18 cellular contexts compared by ENCODE assay signal in genomic region chr17:42784361-42784760, GRCh38. TPM values are rescaled to one million over a fixed set of nuclear protein-coding genes. Genes with fewer than 3 reads are reported as not detected.
A peak's percentile ranks its signal among the peaks of the same experiment; 100 is the strongest.
DNase-seq lines count a peak whose midpoint lies in the region; ATAC-seq and TF ChIP-seq lines count a peak whose summit lies in the region.
"Had no signal": no experiment of that assay in that cellular context is flagged by ENCODE, and none has a peak within 500 bp of the region (broad histone marks: within the 10 kb centered on the region; RNA-seq: fewer than 3 reads in every experiment).

No MANE protein-coding gene starts in this region.

- intact Hi-C loops in IMR-90 (cut with micrococcal nuclease) = no loop called here

- WGBS in IMR-90 (ENCODE audit: extremely low coverage in 2 of 2, insufficient read length in 1 of 2), 2 experiments = 57% methylated on average over 16 of the region's 25 CpGs; no CpG with 5 or more reads in 1 of the 2 experiments

- peak overlapping the region; percentile 98 for H2AK5ac ChIP-seq in IMR-90 (ENCODE audit: low read depth, low read length)

- peak overlapping the region; percentile 92 for H2BK20ac ChIP-seq in IMR-90 (ENCODE audit: low read depth, low read length)

- peak overlapping the region; percentile 43; the same call in 1 of the 2 replicates for H4K91ac ChIP-seq in IMR-90 (ENCODE audit: insufficient read depth, low read depth, low read length)

- H3K56ac ChIP-seq in IMR-90 (ENCODE audit: extremely low read depth, insufficient read depth, low read length) = no peak overlapping the region

- peak overlapping the region; percentile 98 for H2AK9ac ChIP-seq in IMR-90 (replicated peaks; ENCODE audit: low read depth, low read length, poor library complexity)

- H3K9me1 ChIP-seq in IMR-90 (ENCODE audit: insufficient read depth, low read length) = peaks cover 31% of the 10 kb centered on the region

- H2AFZ ChIP-seq in IMR-90 (replicated peaks; ENCODE audit: low read length, poor library complexity) = peak overlapping the region; percentile 85

- peaks cover 0 to 44% of the 10 kb centered on the region in 2 experiments for H3K79me1 ChIP-seq in IMR-90 (ENCODE audit: low read depth in 1 of 2, low read length in 2 of 2)

- H3K4me3 Mint-ChIP-seq in activated T-helper 17 cell treated with anti-CD3 and anti-CD28 coated beads, Interleukin-2, amount 50 U/mL, for 72 hours = peak overlapping the region; percentile 18
- peak overlapping the region in 8 of 10 donors; percentile 34 to 77 (median 62) for H3K4me3 Mint-ChIP-seq in naive thymus-derived CD8-positive, alpha-beta T cell
- H3K4me3 Mint-ChIP-seq: T-helper 2 cell treated with Interferon-gamma antibody and Interleukin-4, amounts not matched to agents 5 μg/mL and 100 μg/mL, for 36 hours had no signal

- peak overlapping the region; percentile 93 for H2BK120ac ChIP-seq in IMR-90 (ENCODE audit: low read depth, low read length)

- TF ChIP-seq RAD21 in IMR-90 (IDR thresholded peaks at IDR 0.05; ENCODE audit: low read length) = no peak

- H4K20me1 ChIP-seq in IMR-90 (ENCODE audit: insufficient read depth, low read length) = no peaks in the 10 kb centered on the region

- dilution Hi-C loops in IMR-90 (cut with HindIII; ENCODE audit: low sequenced_read_pairs, unreplicated experiment) = no loop called here

- H4K8ac ChIP-seq in IMR-90 (ENCODE audit: low read depth in 2 of 2, low read length in 2 of 2) = peak overlapping the region; percentile 37 to 85; a peak in 1 of 4 replicates

- in situ Hi-C loops in IMR-90 (cut with MboI; ENCODE audit: low sequenced_read_pairs) = no loop called here

- no peaks in the 10 kb centered on the region for H3K9me3 ChIP-seq in IMR-90 (ENCODE audit: control insufficient read depth, insufficient read depth, low read length)
- H3K9me3 ChIP-seq: lower lobe of right lung, testis had no signal

- TF ChIP-seq POLR2A in IMR-90 (IDR thresholded peaks at IDR 0.05; ENCODE audit: low read depth, low read length) = no peak

- H3K4me1 ChIP-seq in IMR-90 (ENCODE audit: control insufficient read depth, insufficient read depth, low read length) = peaks cover 26% of the 10 kb centered on the region
- H3K4me1 ChIP-seq: testis had no signal

- peak overlapping the region; percentile 66; the same call in 2 of the 3 replicates for H2BK15ac ChIP-seq in IMR-90 (ENCODE audit: low read depth, low read length)

- H3K36me3 Mint-ChIP-seq in activated T-helper 17 cell treated with anti-CD3 and anti-CD28 coated beads, Interleukin-2, amount 50 U/mL, for 72 hours (ENCODE audit: low read depth) = peaks cover 14% of the 10 kb centered on the region
- H3K36me3 Mint-ChIP-seq in naive thymus-derived CD8-positive, alpha-beta T cell = peaks cover 0 to 10% (median 6%) of the 10 kb centered on the region in 3 donors

- H3K4ac ChIP-seq in IMR-90 (ENCODE audit: low read depth, low read length) = peak overlapping the region; percentile 92

- CTCF ChIA-PET in IMR-90 (lab: Yijun Ruan, JAX) = no interaction called here

- no peak overlapping the region for H3K9ac ChIP-seq in IMR-90 (ENCODE audit: low read depth, low read length)

- H3K14ac ChIP-seq in IMR-90 (replicated peaks; ENCODE audit: low read depth, low read length) = peak overlapping the region; percentile 90

- no peak overlapping the region for H4K5ac ChIP-seq in IMR-90 (ENCODE audit: low read depth, low read length)

- H3K27ac ChIP-seq in IMR-90 (ENCODE audit: insufficient read depth, low read length) = no peak overlapping the region
- H3K27ac ChIP-seq: lower lobe of right lung, testis had no signal

- TF ChIP-seq CTCF in IMR-90 (conservative IDR thresholded peaks at IDR 0.05; ENCODE audit: low read depth, low read length) = no peak

- H2BK5ac ChIP-seq in IMR-90 (ENCODE audit: low read depth, low read length, poor library complexity, severe bottlenecking) = peak overlapping the region; percentile 36

- ATAC-seq in IMR-90 (ENCODE audit: low read depth) = no peak
- no peak for ATAC-seq in activated T-helper 17 cell treated with anti-CD3 and anti-CD28 coated beads, Interleukin-2, amount 50 U/mL, for 72 hours (replicated peaks)
- no peak for ATAC-seq in naive thymus-derived CD8-positive, alpha-beta T cell
- no peak for ATAC-seq in GM19035 (IDR thresholded peaks at IDR 0.05; ENCODE audit: unreplicated experiment)
- ATAC-seq: activated CD4-positive, CD25-positive, alpha-beta regulatory T cell treated with anti-CD3 and anti-CD28 coated beads, Interleukin-2, amount 50 U/mL, for 24 hours had no signal

- H3K36me3 ChIP-seq in IMR-90 (ENCODE audit: control insufficient read depth, insufficient read depth, low read length) = peaks cover 8% of the 10 kb centered on the region

- no peak overlapping the region for H3K4me3 ChIP-seq in IMR-90 (ENCODE audit: insufficient read depth, low read depth, low read length)
- H3K4me3 ChIP-seq: lower lobe of right lung had no signal

- H3K23ac ChIP-seq in IMR-90 (ENCODE audit: low read depth, low read length) = peak overlapping the region; percentile 75

- H3K27ac Mint-ChIP-seq in activated T-helper 17 cell treated with anti-CD3 and anti-CD28 coated beads, Interleukin-2, amount 50 U/mL, for 72 hours = no peak overlapping the region
- H3K27ac Mint-ChIP-seq in naive thymus-derived CD8-positive, alpha-beta T cell = no peak overlapping the region
- H3K27ac Mint-ChIP-seq: immature natural killer cell; T-helper 2 cell treated with Interferon-gamma antibody and Interleukin-4, amounts not matched to agents 5 μg/mL and 100 μg/mL, for 36 hours had no signal

- H3K4me1 Mint-ChIP-seq in activated T-helper 17 cell treated with anti-CD3 and anti-CD28 coated beads, Interleukin-2, amount 50 U/mL, for 72 hours = peaks cover 22% of the 10 kb centered on the region
- peaks cover 24 to 49% (median 36%) of the 10 kb centered on the region in 4 donors for H3K4me1 Mint-ChIP-seq in naive thymus-derived CD8-positive, alpha-beta T cell

- POLR2A ChIA-PET in IMR-90 (lab: Charles Lee; ENCODE audit: unreplicated experiment) = no interaction called here
- POLR2A ChIA-PET in naive thymus-derived CD8-positive, alpha-beta T cell (lab: Charles Lee) = interaction anchor here (0.9 kb wide), 1 partner anchor 176 kb away, joined by 8 read pairs; no protein-coding TSS in a partner anchor

- no TSS peak for BruUV-seq in IMR-90 (replicated peaks; lab: Mats Ljungman, UMichigan)

- peaks cover 53% of the 10 kb centered on the region for H3K27me3 Mint-ChIP-seq in activated T-helper 17 cell treated with anti-CD3 and anti-CD28 coated beads, Interleukin-2, amount 50 U/mL, for 72 hours
- peaks cover 33 to 81% (median 59%) of the 10 kb centered on the region in 5 donors for H3K27me3 Mint-ChIP-seq in naive thymus-derived CD8-positive, alpha-beta T cell

- H3K9me3 Mint-ChIP-seq in activated T-helper 17 cell treated with anti-CD3 and anti-CD28 coated beads, Interleukin-2, amount 50 U/mL, for 72 hours = no peaks in the 10 kb centered on the region
- H3K9me3 Mint-ChIP-seq in naive thymus-derived CD8-positive, alpha-beta T cell = peaks cover 0 to 1% (median 0%) of the 10 kb centered on the region in 9 donors
- H3K9me3 Mint-ChIP-seq: IgD-negative memory B cell; immature natural killer cell; T-helper 2 cell treated with Interferon-gamma antibody and Interleukin-4, amounts not matched to agents 5 μg/mL and 100 μg/mL, for 36 hours had no signal

- DNase-seq in IMR-90 = no peak
- DNase-seq in naive thymus-derived CD8-positive, alpha-beta T cell = no peak
- no peak for DNase-seq in activated T-cell treated with anti-CD3 and anti-CD28 coated beads, Interleukin-2, amount 50 U/mL, for 1 hour
- DNase-seq: activated CD8-positive, alpha-beta memory T cell treated with anti-CD3 and anti-CD28 coated beads for 24 hours; AML-193; Calu3; immature natural killer cell; lower lobe of right lung; NCI-H1092 treated with DMSO at 0.1 percent for 48 hours; NCI-H524; SHP77 treated with DMSO at 0.1 percent for 48 hours; small intestine; testis had no signal

- H3K27me3 ChIP-seq in IMR-90 (ENCODE audit: control insufficient read depth, insufficient read depth, low read length) = no peaks in the 10 kb centered on the region
- H3K27me3 ChIP-seq: testis had no signal

- H3K18ac ChIP-seq in IMR-90 (ENCODE audit: low read depth, low read length) = no peak overlapping the region

- no peak overlapping the region for H3K4me2 ChIP-seq in IMR-90 (ENCODE audit: low read depth, low read length)

RNA-seq across cellular contexts. Expression of gene WNK4, which starts 4.0 kb away (rescaled TPM):
- 1.3 and 1.9 TPM in 2 replicates for total RNA-seq in IMR-90 (2012; rRNA removed)
- polyA plus RNA-seq in IMR-90 (2012; rRNA removed) = 15.1 and 16.2 TPM in 2 replicates
- 6.8 and 7.9 TPM in 2 replicates for polyA plus RNA-seq in IMR-90 (2012; cell fraction: cytosol; rRNA removed)
- polyA plus RNA-seq in IMR-90 (2012; cell fraction: nucleus; rRNA removed; ENCODE audit: low replicate concordance) = 41.3 and 74.4 TPM in 2 replicates
- total RNA-seq in activated T-helper 17 cell treated with anti-CD3 and anti-CD28 coated beads, Interleukin-2, amount 50 U/mL, for 72 hours = 1 to 10 TPM in 1 of 2 donors, under 1 TPM in 1; 0.41 to 1.5 TPM
- under 1 TPM; 0.27 to 0.62 TPM for total RNA-seq in naive thymus-derived CD8-positive, alpha-beta T cell
- polyA plus RNA-seq in naive thymus-derived CD8-positive, alpha-beta T cell = under 1 TPM in 1 of 3 donors, not detected in 2; 0.09 TPM
- polyA plus RNA-seq: IgD-negative memory B cell, immature natural killer cell had no signal

RNA-seq across cellular contexts. Expression of gene VPS25, which starts 11.1 kb away (rescaled TPM):
- 71.3 and 78.3 TPM in 2 replicates for total RNA-seq in IMR-90 (2012; rRNA removed)
- 127 and 130 TPM in 2 replicates for polyA plus RNA-seq in IMR-90 (2012; rRNA removed)
- polyA plus RNA-seq in IMR-90 (2012; cell fraction: cytosol; rRNA removed) = 52.7 and 94.7 TPM in 2 replicates
- polyA plus RNA-seq in IMR-90 (2012; cell fraction: nucleus; rRNA removed; ENCODE audit: low replicate concordance) = 59.9 and 91.1 TPM in 2 replicates
- 10 to 100 TPM; 39.3 to 47.5 TPM for total RNA-seq in activated T-helper 17 cell treated with anti-CD3 and anti-CD28 coated beads, Interleukin-2, amount 50 U/mL, for 72 hours
- 10 to 100 TPM; 51.0 to 55.2 TPM for total RNA-seq in naive thymus-derived CD8-positive, alpha-beta T cell
- polyA plus RNA-seq in naive thymus-derived CD8-positive, alpha-beta T cell = 10 to 100 TPM; 43.9 to 64.5 (median 56.3) TPM

RNA-seq across cellular contexts. Expression of gene COA3, which starts 14.1 kb away (rescaled TPM):
- total RNA-seq in IMR-90 (2012; rRNA removed) = 50.5 and 78.1 TPM in 2 replicates
- polyA plus RNA-seq in IMR-90 (2012; rRNA removed) = 66.8 and 75.9 TPM in 2 replicates
- 98.0 and 195 TPM in 2 replicates for polyA plus RNA-seq in IMR-90 (2012; cell fraction: cytosol; rRNA removed)
- polyA plus RNA-seq in IMR-90 (2012; cell fraction: nucleus; rRNA removed; ENCODE audit: low replicate concordance) = 20.9 and 24.9 TPM in 2 replicates
- 10 to 100 TPM; 18.6 to 31.2 TPM for total RNA-seq in activated T-helper 17 cell treated with anti-CD3 and anti-CD28 coated beads, Interleukin-2, amount 50 U/mL, for 72 hours
- 10 to 100 TPM; 26.7 to 27.0 TPM for total RNA-seq in naive thymus-derived CD8-positive, alpha-beta T cell
- polyA plus RNA-seq in naive thymus-derived CD8-positive, alpha-beta T cell = 100 to 1,000 TPM; 106 to 119 (median 118) TPM

RNA-seq across cellular contexts. Expression of gene CNTD1, which starts 14.3 kb away (rescaled TPM):
- not detected in 2 replicates for total RNA-seq in IMR-90 (2012; rRNA removed)
- not detected in 2 replicates for polyA plus RNA-seq in IMR-90 (2012; rRNA removed)
- not detected in 2 replicates for polyA plus RNA-seq in IMR-90 (2012; cell fraction: cytosol; rRNA removed)
- not detected in 2 replicates for polyA plus RNA-seq in IMR-90 (2012; cell fraction: nucleus; rRNA removed; ENCODE audit: low replicate concordance)
- total RNA-seq in activated T-helper 17 cell treated with anti-CD3 and anti-CD28 coated beads, Interleukin-2, amount 50 U/mL, for 72 hours = under 1 TPM in 1 of 2 donors, not detected in 1; 0.24 TPM
- total RNA-seq in naive thymus-derived CD8-positive, alpha-beta T cell = not detected
- polyA plus RNA-seq in naive thymus-derived CD8-positive, alpha-beta T cell = under 1 TPM; 0.12 to 0.52 (median 0.24) TPM

RNA-seq across cellular contexts. Expression of gene RAMP2, which starts 23.3 kb away (rescaled TPM):
- 0.18 and 0.28 TPM in 2 replicates for total RNA-seq in IMR-90 (2012; rRNA removed)
- polyA plus RNA-seq in IMR-90 (2012; rRNA removed) = 1.6 and 2.5 TPM in 2 replicates
- 1.7 and 1.8 TPM in 2 replicates for polyA plus RNA-seq in IMR-90 (2012; cell fraction: cytosol; rRNA removed)
- polyA plus RNA-seq in IMR-90 (2012; cell fraction: nucleus; rRNA removed; ENCODE audit: low replicate concordance) = 0.16 and 0.25 TPM in 2 replicates
- not detected for total RNA-seq in activated T-helper 17 cell treated with anti-CD3 and anti-CD28 coated beads, Interleukin-2, amount 50 U/mL, for 72 hours
- not detected for total RNA-seq in naive thymus-derived CD8-positive, alpha-beta T cell
- polyA plus RNA-seq in naive thymus-derived CD8-positive, alpha-beta T cell = not detected
- total RNA-seq: Calu3 had no signal
- polyA plus RNA-seq: IgD-negative memory B cell, immature natural killer cell had no signal
